ENCODE assay signal across 8 cellular contexts in the genomic region with DNA sequence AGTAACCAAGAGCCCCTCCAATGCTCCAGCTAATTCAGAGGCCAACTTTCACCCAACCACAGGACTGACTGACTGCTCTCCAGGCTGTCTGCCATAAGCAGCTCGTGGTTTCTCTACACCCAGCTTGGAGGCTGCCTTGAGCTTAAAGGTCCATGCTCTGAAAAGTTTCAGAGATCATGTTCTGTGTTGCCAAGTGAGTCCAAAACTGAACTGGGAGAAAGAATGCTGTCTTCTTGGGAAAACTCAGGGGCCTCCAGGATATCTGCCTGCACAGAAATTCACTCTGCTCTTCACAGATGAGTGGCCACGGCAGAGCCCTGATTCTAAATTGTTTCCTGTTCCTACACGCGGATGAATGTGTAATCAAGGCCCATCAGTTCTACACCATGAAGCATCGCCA. TPM values are rescaled to one million over a fixed set of nuclear protein-coding genes. Genes with fewer than 3 reads are reported as not detected.
DNase-seq lines count a peak whose midpoint lies in the region; ATAC-seq, FAIRE-seq and TF ChIP-seq lines count a peak whose summit lies in the region.

No MANE protein-coding gene starts in this region.

- no peak overlapping the region for H3K4ac ChIP-seq in IMR-90 (ENCODE audit: low read depth, low read length)

- no peak overlapping the region for H4K8ac ChIP-seq in IMR-90 (ENCODE audit: low read depth in 2 of 2, low read length in 2 of 2)

- H3K4me3 ChIP-seq in IMR-90 (ENCODE audit: insufficient read depth, low read depth, low read length) = no peak overlapping the region
- H3K4me3 ChIP-seq in muscle layer of duodenum (ENCODE audit: low read depth in 1 of 2, low read length in 2 of 2) = no peak overlapping the region

- peaks cover 12% of the 10 kb centered on the region for H3K9me1 ChIP-seq in IMR-90 (ENCODE audit: insufficient read depth, low read length)

- ATAC-seq in IMR-90 (ENCODE audit: low read depth) (peak; percentile 58), HG03457 (IDR thresholded peaks at IDR 0.05; ENCODE audit: unreplicated experiment) (no peak)

- no peak overlapping the region for H2AK5ac ChIP-seq in IMR-90 (ENCODE audit: low read depth, low read length)

- H4K5ac ChIP-seq in IMR-90 (ENCODE audit: low read depth, low read length) = no peak overlapping the region

- H4K20me1 ChIP-seq in IMR-90 (ENCODE audit: insufficient read depth, low read length) = peaks cover 24% of the 10 kb centered on the region

- peak overlapping the region in 1 of 5 experiments; percentile 75 for H3K4me3 Mint-ChIP-seq in brain

- no peak overlapping the region for H2BK20ac ChIP-seq in IMR-90 (ENCODE audit: low read depth, low read length)

- dilution Hi-C loops in IMR-90 (cut with HindIII; ENCODE audit: low sequenced_read_pairs, unreplicated experiment) = no loop called here

- H3K27me3 Mint-ChIP-seq in brain = peaks cover 3% of the 10 kb centered on the region

- H3K27me3 ChIP-seq in IMR-90 (ENCODE audit: control insufficient read depth, insufficient read depth, low read length) (no peaks in the 10 kb centered on the region), muscle layer of duodenum (ENCODE audit: low read depth, low read length) (no peaks in the 10 kb centered on the region)

- no peak overlapping the region for H3K14ac ChIP-seq in IMR-90 (replicated peaks; ENCODE audit: low read depth, low read length)

- H3K4me1 Mint-ChIP-seq in brain = peaks cover 42% of the 10 kb centered on the region

- no peak overlapping the region for H3K23ac ChIP-seq in IMR-90 (ENCODE audit: low read depth, low read length)

- no peaks in the 10 kb centered on the region for H3K9me3 Mint-ChIP-seq in brain

- H2AK9ac ChIP-seq in IMR-90 (replicated peaks; ENCODE audit: low read depth, low read length, poor library complexity) = no peak overlapping the region

- H3K56ac ChIP-seq in IMR-90 (ENCODE audit: extremely low read depth, insufficient read depth, low read length) = no peak overlapping the region

- H3K9ac ChIP-seq in IMR-90 (ENCODE audit: low read depth, low read length) = no peak overlapping the region

- no peak overlapping the region for H4K91ac ChIP-seq in IMR-90 (ENCODE audit: insufficient read depth, low read depth, low read length)

- H2BK15ac ChIP-seq in IMR-90 (ENCODE audit: low read depth, low read length) = no peak overlapping the region

- no peaks in the 10 kb centered on the region for H3K9me3 ChIP-seq in IMR-90 (ENCODE audit: control insufficient read depth, insufficient read depth, low read length)
- H3K9me3 ChIP-seq in muscle layer of duodenum (ENCODE audit: control insufficient read depth in 1 of 2, low read length in 2 of 2) = no peaks in the 10 kb centered on the region

- no peak overlapping the region for H2BK5ac ChIP-seq in IMR-90 (ENCODE audit: low read depth, low read length, poor library complexity, severe bottlenecking)

- peaks cover 35% of the 10 kb centered on the region for H3K36me3 Mint-ChIP-seq in brain

- H2BK120ac ChIP-seq in IMR-90 (ENCODE audit: low read depth, low read length) = no peak overlapping the region

- BruUV-seq in IMR-90 (replicated peaks; lab: Mats Ljungman, UMichigan) = no TSS peak

- POLR2A ChIA-PET in IMR-90 (lab: Charles Lee; ENCODE audit: unreplicated experiment) = no interaction called here

- TF ChIP-seq CTCF in IMR-90 (conservative IDR thresholded peaks at IDR 0.05; ENCODE audit: low read depth, low read length) (no peak), brain (conservative IDR thresholded peaks at IDR 0.05) (no peak)

- no peak for TF ChIP-seq POLR2A in IMR-90 (IDR thresholded peaks at IDR 0.05; ENCODE audit: low read depth, low read length)

- no peak overlapping the region for H3K18ac ChIP-seq in IMR-90 (ENCODE audit: low read depth, low read length)

- H3K79me1 ChIP-seq in IMR-90 (ENCODE audit: low read depth in 1 of 2, low read length in 2 of 2) = peaks cover 37 to 67% of the 10 kb centered on the region in 2 experiments

- no peak for TF ChIP-seq RAD21 in IMR-90 (IDR thresholded peaks at IDR 0.05; ENCODE audit: low read length)

- peak; percentile 43 for DNase-seq in Ammon's horn (ENCODE audit: low spot score)
- DNase-seq in IMR-90 = peak; percentile 55
- DNase-seq in NCI-H187 (lab: John Stamatoyannopoulos, UW) = no peak
- no peak for DNase-seq in HTR-8/SVneo (ENCODE audit: insufficient read length, low spot score)
- DNase-seq in stimulated activated CD4-positive, alpha-beta T cell treated with anti-CD3 and anti-CD28 coated beads, Interleukin-4, amount 100 ng/mL, for 1 hour = no peak

- H3K27ac Mint-ChIP-seq in brain = peak overlapping the region; percentile 20 to 87 (median 79)

- H3K4me1 ChIP-seq in IMR-90 (ENCODE audit: control insufficient read depth, insufficient read depth, low read length) = peaks cover 12% of the 10 kb centered on the region
- H3K4me1 ChIP-seq in muscle layer of duodenum (ENCODE audit: control insufficient read depth in 1 of 2, insufficient read depth in 2 of 2, low read length in 2 of 2) = peaks cover 25 to 38% of the 10 kb centered on the region in 2 donors

- no peak for FAIRE-seq in HTR-8/SVneo (lab: Jason Lieb, UNC)

- no CpG with 5 or more reads among the region's 5 CpGs for WGBS in IMR-90 (ENCODE audit: extremely low coverage in 2 of 2, insufficient read length in 1 of 2), 2 experiments

- H3K36me3 ChIP-seq in IMR-90 (ENCODE audit: control insufficient read depth, insufficient read depth, low read length) (no peaks in the 10 kb centered on the region), muscle layer of duodenum (ENCODE audit: control insufficient read depth in 1 of 2, insufficient read depth in 2 of 2, low read length in 2 of 2) (no peaks in the 10 kb centered on the region)

- in situ Hi-C loops in IMR-90 (cut with MboI; ENCODE audit: low sequenced_read_pairs) = no loop called here

- peak overlapping the region; percentile 3; the same call in 1 of the 2 replicates for H3K4me2 ChIP-seq in IMR-90 (ENCODE audit: low read depth, low read length)

- H2AFZ ChIP-seq in IMR-90 (replicated peaks; ENCODE audit: low read length, poor library complexity) = no peak overlapping the region

- intact Hi-C loops in IMR-90 (cut with micrococcal nuclease) = no loop called here

- CTCF ChIA-PET in IMR-90 (lab: Yijun Ruan, JAX) = interaction anchor here (1.5 to 1.8 kb wide), 2 partner anchors 13 to 190 kb away, joined by 3 to 6 read pairs; no protein-coding TSS in a partner anchor

- H3K27ac ChIP-seq in IMR-90 (ENCODE audit: insufficient read depth, low read length) (no peak overlapping the region), muscle layer of duodenum (ENCODE audit: low read length) (peak overlapping the region; percentile 88)

TF ChIP-seq in IMR-90, 13 proteins besides CTCF, POLR2A, EP300 and RAD21:
- TF ChIP-seq SMC3 (IDR thresholded peaks at IDR 0.05; ENCODE audit: low read depth, low read length) (no peak), CHD1 (IDR thresholded peaks at IDR 0.05; ENCODE audit: low read depth, low read length) (no peak), MAZ (IDR thresholded peaks at IDR 0.05; ENCODE audit: borderline replicate concordance, low read depth, low read length) (no peak), MXI1 (IDR thresholded peaks at IDR 0.05; ENCODE audit: borderline replicate concordance, low read depth, low read length) (no peak), FOS (IDR thresholded peaks at IDR 0.05; ENCODE audit: low read depth, low read length) (no peak), RFX5 (IDR thresholded peaks at IDR 0.05; ENCODE audit: low read depth, low read length) (no peak), BHLHE40 (IDR thresholded peaks at IDR 0.05; ENCODE audit: low read depth, low read length) (no peak), RCOR1 (IDR thresholded peaks at IDR 0.05; ENCODE audit: insufficient replicate concordance, low read length) (no peak)
- TF ChIP-seq, protein P1, sequence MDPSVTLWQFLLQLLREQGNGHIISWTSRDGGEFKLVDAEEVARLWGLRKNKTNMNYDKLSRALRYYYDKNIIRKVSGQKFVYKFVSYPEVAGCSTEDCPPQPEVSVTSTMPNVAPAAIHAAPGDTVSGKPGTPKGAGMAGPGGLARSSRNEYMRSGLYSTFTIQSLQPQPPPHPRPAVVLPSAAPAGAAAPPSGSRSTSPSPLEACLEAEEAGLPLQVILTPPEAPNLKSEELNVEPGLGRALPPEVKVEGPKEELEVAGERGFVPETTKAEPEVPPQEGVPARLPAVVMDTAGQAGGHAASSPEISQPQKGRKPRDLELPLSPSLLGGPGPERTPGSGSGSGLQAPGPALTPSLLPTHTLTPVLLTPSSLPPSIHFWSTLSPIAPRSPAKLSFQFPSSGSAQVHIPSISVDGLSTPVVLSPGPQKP (IDR thresholded peaks at IDR 0.05; ENCODE audit: borderline replicate concordance, low read depth, low read length) = no peak

RNA-seq across cellular contexts. Expression of gene LPIN2, which starts 51.1 kb away (rescaled TPM):
- 21.9 and 23.9 TPM in 2 replicates for total RNA-seq in IMR-90 (2012; rRNA removed)
- 14.4 and 16.2 TPM in 2 replicates for polyA plus RNA-seq in IMR-90 (2012; rRNA removed)
- 8.0 and 9.9 TPM in 2 replicates for polyA plus RNA-seq in IMR-90 (2012; cell fraction: cytosol; rRNA removed)
- polyA plus RNA-seq in IMR-90 (2012; cell fraction: nucleus; rRNA removed; ENCODE audit: low replicate concordance) = 15.7 and 29.0 TPM in 2 replicates
- polyA plus RNA-seq in brain (ENCODE audit: insufficient read depth, low read depth, low replicate concordance) = 30.5 TPM

Comparison
In these comparisons a context has a peak if more than half of its experiments do, and no peak if none do; other contexts are left out.
1. DNase-seq: peak in Ammon's horn (single experiment) and IMR-90 (single experiment); none in NCI-H187 (0 of 2), HTR-8/SVneo (single experiment) and stimulated activated CD4-positive, alpha-beta T cell treated with anti-CD3 and anti-CD28 coated beads, Interleukin-4, amount 100 ng/mL, for 1 hour (single experiment).